Comparison of ENCODE assay signal across 27 cellular contexts in the genomic region with DNA sequence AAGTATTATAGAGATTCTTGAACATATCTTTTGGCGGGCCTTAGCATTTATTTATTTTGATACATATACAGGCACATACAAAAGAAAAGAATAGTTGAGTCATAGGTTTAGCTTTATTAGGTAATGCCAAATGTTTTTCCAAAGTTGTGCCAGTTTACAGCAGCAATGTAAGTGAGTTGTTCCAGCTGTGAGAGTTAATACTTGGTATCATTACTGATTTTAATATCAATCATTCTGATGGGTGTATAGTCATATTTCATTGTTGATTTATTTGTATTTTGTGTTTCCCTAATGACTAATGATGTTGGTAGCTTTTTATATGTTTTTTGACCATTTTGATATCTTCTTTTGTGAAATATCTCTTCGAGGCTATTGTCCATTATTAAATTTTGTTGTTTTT.
"Had no signal": no experiment of that assay in that cellular context is flagged by ENCODE, and none has a peak within 500 bp of the region (broad histone marks: within the 10 kb centered on the region; RNA-seq: fewer than 3 reads in every experiment).

No MANE protein-coding gene starts in this region.

- ATAC-seq: effector memory CD8-positive, alpha-beta T cell; heart right ventricle; left cardiac atrium; left lung; mucosa of descending colon; natural killer cell treated with Interleukin-12 subunit alpha and Interleukin-12 subunit beta and Interleukin-15 and Interleukin-18, amount 100 ng/mL, for 72 hours; sciatic nerve; stimulated activated effector memory CD8-positive, alpha-beta T cell treated with anti-CD3 and anti-CD28 coated beads, Interleukin-12 subunit alpha, Interleukin-12 subunit beta, amount 100 ng/mL, for 72 hours had no signal

- H3K27me3 Mint-ChIP-seq: effector memory CD8-positive, alpha-beta T cell; naive B cell; natural killer cell treated with Interleukin-12 subunit alpha and Interleukin-12 subunit beta and Interleukin-15 and Interleukin-18, amount 100 ng/mL, for 72 hours had no signal

- H3K9me3 ChIP-seq: esophagus muscularis mucosa, left lung, mucosa of descending colon, prostate gland, right atrium auricular region, stomach, thyroid gland, vagina had no signal

- H3K36me3 Mint-ChIP-seq: naive B cell; stimulated activated effector memory CD8-positive, alpha-beta T cell treated with anti-CD3 and anti-CD28 coated beads, Interleukin-12 subunit alpha, Interleukin-12 subunit beta, amount 100 ng/mL, for 72 hours had no signal

- H3K27me3 ChIP-seq: esophagus muscularis mucosa, heart right ventricle, left lung, right atrium auricular region, stomach, thyroid gland, vagina had no signal

- H3K4me1 Mint-ChIP-seq: mesothelial cell of epicardium; naive B cell; neural crest cell; stimulated activated effector memory CD8-positive, alpha-beta T cell treated with anti-CD3 and anti-CD28 coated beads, Interleukin-12 subunit alpha, Interleukin-12 subunit beta, amount 100 ng/mL, for 72 hours had no signal

- DNase-seq: effector memory CD8-positive, alpha-beta T cell; foreskin melanocyte; glutamatergic neuron; heart right ventricle; hippocampal formation; left cardiac atrium; left lung; mesenchymal stem cell; mucosa of descending colon; naive B cell; stimulated activated CD4-positive, alpha-beta T cell treated with anti-CD3 and anti-CD28 coated beads, Interleukin-2, amount 100 ng/mL, for 24 hours; stimulated activated CD4-positive, alpha-beta T cell treated with anti-CD3 and anti-CD28 coated beads, Interleukin-4, amount 100 ng/mL, for 24 hours; stimulated activated naive CD4-positive, alpha-beta T cell treated with Interleukin-2 at 50 U/mL for 16 hours; stomach; thyroid gland; trophoblast cell had no signal

- H3K27ac ChIP-seq: coronary artery, esophagus muscularis mucosa, heart right ventricle, left lung, parathyroid adenoma, prostate gland, right atrium auricular region, stomach, thyroid gland, vagina had no signal

- H3K4me3 Mint-ChIP-seq: effector memory CD8-positive, alpha-beta T cell; mesothelial cell of epicardium; naive B cell; natural killer cell treated with Interleukin-12 subunit alpha and Interleukin-12 subunit beta and Interleukin-15 and Interleukin-18, amount 100 ng/mL, for 72 hours; neural crest cell; stimulated activated effector memory CD8-positive, alpha-beta T cell treated with anti-CD3 and anti-CD28 coated beads, Interleukin-12 subunit alpha, Interleukin-12 subunit beta, amount 100 ng/mL, for 72 hours had no signal

- H3K4me1 ChIP-seq: esophagus muscularis mucosa, heart right ventricle, left lung, parathyroid adenoma, prostate gland, right atrium auricular region, stomach, thyroid gland, vagina had no signal

- H3K4me3 ChIP-seq: coronary artery, esophagus muscularis mucosa, heart right ventricle, left lung, mucosa of descending colon, prostate gland, right atrium auricular region, stomach, thyroid gland, vagina had no signal

- H3K27ac Mint-ChIP-seq: effector memory CD8-positive, alpha-beta T cell; mesothelial cell of epicardium; naive B cell; natural killer cell treated with Interleukin-12 subunit alpha and Interleukin-12 subunit beta and Interleukin-15 and Interleukin-18, amount 100 ng/mL, for 72 hours; stimulated activated effector memory CD8-positive, alpha-beta T cell treated with anti-CD3 and anti-CD28 coated beads, Interleukin-12 subunit alpha, Interleukin-12 subunit beta, amount 100 ng/mL, for 72 hours had no signal

- H3K36me3 ChIP-seq: esophagus muscularis mucosa, left lung, prostate gland, right atrium auricular region, stomach, thyroid gland, vagina had no signal
